37 cellular contexts compared by ENCODE assay signal in the genomic region with DNA sequence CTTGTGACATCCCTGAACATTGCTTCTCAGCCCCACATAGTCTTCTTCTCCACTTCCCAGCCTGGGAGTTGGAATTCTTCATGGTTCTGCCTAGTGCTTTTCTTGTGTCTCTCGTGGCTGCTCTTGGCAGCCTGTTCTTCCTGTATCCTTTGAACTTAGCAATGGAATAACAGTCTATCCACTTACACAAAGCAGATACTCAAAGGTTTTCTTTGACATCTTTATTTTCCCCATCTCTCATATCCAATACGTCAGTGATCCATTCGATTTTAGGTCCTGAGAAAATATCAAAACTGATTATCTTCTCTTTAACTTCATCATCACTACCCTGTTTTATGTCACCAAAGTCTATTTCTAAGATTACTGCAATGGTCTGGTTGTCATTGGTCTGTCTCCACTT.
"Had no signal": no experiment of that assay in that cellular context is flagged by ENCODE, and none has a peak within 500 bp of the region (broad histone marks: within the 10 kb centered on the region; RNA-seq: fewer than 3 reads in every experiment).

No MANE protein-coding gene starts in this region.

- FAIRE-seq: bronchial epithelial cell, TTC549 had no signal

- H3K27ac Mint-ChIP-seq: activated B cell treated with CpG ODN at 0.5 μM for 24 hours; activated CD4-positive, alpha-beta memory T cell treated with anti-CD3 and anti-CD28 coated beads, Interleukin-2, amount 10 ng/mL, durations not matched to agents 7 days and 5 days; activated CD4-positive, alpha-beta T cell treated with anti-CD3 and anti-CD28 coated beads, Interleukin-2, amount 10 ng/mL, durations not matched to agents 24 days and 14 days; activated CD8-positive, alpha-beta memory T cell treated with anti-CD3 and anti-CD28 coated beads, Interleukin-2, amount 10 ng/mL, durations not matched to agents 7 days and 5 days; activated CD8-positive, alpha-beta T cell treated with anti-CD3 and anti-CD28 coated beads, Interleukin-2, amount 10 ng/mL, durations not matched to agents 7 days and 5 days; activated naive CD4-positive, alpha-beta T cell treated with anti-CD3 and anti-CD28 coated beads, Interleukin-2, amount 10 ng/mL, durations not matched to agents 7 days and 5 days; activated naive CD4-positive, alpha-beta T cell treated with anti-CD3 and anti-CD28 coated beads, Interleukin-2, amount 50 U/mL, for 24 hours; activated naive CD8-positive, alpha-beta T cell; activated naive CD8-positive, alpha-beta T cell treated with anti-CD3 and anti-CD28 coated beads, Interleukin-2, amount 10 ng/mL, durations not matched to agents 7 days and 5 days; activated naive CD8-positive, alpha-beta T cell treated with anti-CD3 and anti-CD28 coated beads, Interleukin-2, amount 50 U/mL, for 24 hours; activated T-cell treated with anti-CD3 and anti-CD28 coated beads, Interleukin-2, amount 50 U/mL, for 24 hours; activated T-helper 2 cell treated with anti-CD3 and anti-CD28 coated beads, Interferon-gamma antibody, Interleukin-2, Interleukin-4, amounts not matched to agents 10 μg/mL and 5 μg/mL and 100 μg/mL, durations not matched to agents 14 hours and 24 hours and 36 hours; brain; T-helper 1 cell treated with Interleukin-12 subunit alpha and Interleukin-12 subunit beta and Interleukin-4 antibody, amounts not matched to agents 30 μg/mL and 1 μg/mL, for 36 hours; T-helper 2 cell treated with Interferon-gamma antibody and Interleukin-4, amounts not matched to agents 5 μg/mL and 100 μg/mL, for 36 hours had no signal

- H3K27me3 Mint-ChIP-seq: activated B cell treated with CpG ODN at 0.5 μM for 24 hours; activated CD4-positive, alpha-beta memory T cell treated with anti-CD3 and anti-CD28 coated beads, Interleukin-2, amount 10 ng/mL, durations not matched to agents 7 days and 5 days; activated CD4-positive, alpha-beta T cell treated with anti-CD3 and anti-CD28 coated beads, Interleukin-2, amount 10 ng/mL, durations not matched to agents 24 days and 14 days; activated CD8-positive, alpha-beta memory T cell treated with anti-CD3 and anti-CD28 coated beads, Interleukin-2, amount 10 ng/mL, durations not matched to agents 7 days and 5 days; activated naive CD4-positive, alpha-beta T cell treated with anti-CD3 and anti-CD28 coated beads, Interleukin-2, amount 10 ng/mL, durations not matched to agents 7 days and 5 days; activated naive CD4-positive, alpha-beta T cell treated with anti-CD3 and anti-CD28 coated beads, Interleukin-2, amount 50 U/mL, for 24 hours; activated naive CD8-positive, alpha-beta T cell; activated naive CD8-positive, alpha-beta T cell treated with anti-CD3 and anti-CD28 coated beads, Interleukin-2, amount 10 ng/mL, durations not matched to agents 7 days and 5 days; activated naive CD8-positive, alpha-beta T cell treated with anti-CD3 and anti-CD28 coated beads, Interleukin-2, amount 50 U/mL, for 24 hours; activated T-cell treated with anti-CD3 and anti-CD28 coated beads, Interleukin-2, amount 50 U/mL, for 24 hours; brain; central memory CD8-positive, alpha-beta T cell had no signal

- H3K36me3 Mint-ChIP-seq: activated CD8-positive, alpha-beta memory T cell treated with anti-CD3 and anti-CD28 coated beads, Interleukin-2, amount 10 ng/mL, durations not matched to agents 7 days and 5 days; activated naive CD4-positive, alpha-beta T cell treated with anti-CD3 and anti-CD28 coated beads, Interleukin-2, amount 10 ng/mL, durations not matched to agents 7 days and 5 days; activated naive CD4-positive, alpha-beta T cell treated with anti-CD3 and anti-CD28 coated beads, Interleukin-2, amount 50 U/mL, for 24 hours; activated naive CD8-positive, alpha-beta T cell; activated naive CD8-positive, alpha-beta T cell treated with anti-CD3 and anti-CD28 coated beads, Interleukin-2, amount 10 ng/mL, durations not matched to agents 7 days and 5 days; brain had no signal

- H3K4me3 Mint-ChIP-seq: activated B cell treated with CpG ODN at 0.5 μM for 24 hours; activated CD4-positive, alpha-beta memory T cell treated with anti-CD3 and anti-CD28 coated beads, Interleukin-2, amount 10 ng/mL, durations not matched to agents 7 days and 5 days; activated CD4-positive, alpha-beta T cell treated with anti-CD3 and anti-CD28 coated beads, Interleukin-2, amount 10 ng/mL, durations not matched to agents 24 days and 14 days; activated CD8-positive, alpha-beta memory T cell treated with anti-CD3 and anti-CD28 coated beads, Interleukin-2, amount 10 ng/mL, durations not matched to agents 7 days and 5 days; activated CD8-positive, alpha-beta T cell treated with anti-CD3 and anti-CD28 coated beads, Interleukin-2, amount 10 ng/mL, durations not matched to agents 7 days and 5 days; activated naive CD4-positive, alpha-beta T cell treated with anti-CD3 and anti-CD28 coated beads, Interleukin-2, amount 10 ng/mL, durations not matched to agents 7 days and 5 days; activated naive CD4-positive, alpha-beta T cell treated with anti-CD3 and anti-CD28 coated beads, Interleukin-2, amount 50 U/mL, for 24 hours; activated naive CD8-positive, alpha-beta T cell; activated naive CD8-positive, alpha-beta T cell treated with anti-CD3 and anti-CD28 coated beads, Interleukin-2, amount 10 ng/mL, durations not matched to agents 7 days and 5 days; activated naive CD8-positive, alpha-beta T cell treated with anti-CD3 and anti-CD28 coated beads, Interleukin-2, amount 50 U/mL, for 24 hours; activated T-cell treated with anti-CD3 and anti-CD28 coated beads, Interleukin-2, amount 50 U/mL, for 24 hours; brain; central memory CD8-positive, alpha-beta T cell; T-helper 1 cell treated with Interleukin-12 subunit alpha and Interleukin-12 subunit beta and Interleukin-4 antibody, amounts not matched to agents 30 μg/mL and 1 μg/mL, for 36 hours; T-helper 2 cell treated with Interferon-gamma antibody and Interleukin-4, amounts not matched to agents 5 μg/mL and 100 μg/mL, for 36 hours had no signal

- H3K27me3 ChIP-seq: ascending aorta, cardiac muscle cell had no signal

- DNase-seq: activated B cell treated with CpG ODN at 0.5 μM for 24 hours; activated CD4-positive, alpha-beta memory T cell treated with anti-CD3 and anti-CD28 coated beads, Interleukin-2, amount 10 ng/mL, durations not matched to agents 7 days and 5 days; activated CD4-positive, alpha-beta T cell treated with anti-CD3 and anti-CD28 coated beads for 4 hours; activated CD4-positive, alpha-beta T cell treated with anti-CD3 and anti-CD28 coated beads, Interleukin-2, amount 10 ng/mL, durations not matched to agents 24 days and 14 days; activated CD4-positive, alpha-beta T cell treated with anti-CD3 and anti-CD28 coated beads, Interleukin-2, amount 50 U/mL, for 1 hour; activated CD4-positive, alpha-beta T cell treated with anti-CD3 and anti-CD28 coated beads, Interleukin-2, amount 50 U/mL, for 4 hours; activated CD4-positive, CD25-positive, alpha-beta regulatory T cell treated with anti-CD3 and anti-CD28 coated beads, Interleukin-2, amount 50 U/mL, for 72 hours; activated CD8-positive, alpha-beta memory T cell treated with anti-CD3 and anti-CD28 coated beads for 24 hours; activated CD8-positive, alpha-beta memory T cell treated with anti-CD3 and anti-CD28 coated beads, Interleukin-2, amount 10 ng/mL, durations not matched to agents 7 days and 5 days; activated CD8-positive, alpha-beta memory T cell treated with anti-CD3 and anti-CD28 coated beads, Interleukin-2, amount 50 U/mL, for 48 hours; activated CD8-positive, alpha-beta T cell treated with anti-CD3 and anti-CD28 coated beads, Interleukin-2, amount 10 ng/mL, durations not matched to agents 7 days and 5 days; activated effector memory CD4-positive, alpha-beta T cell treated with Interleukin-2 at 50 U/mL for 16 hours; activated gamma-delta T cell; activated naive CD4-positive, alpha-beta T cell treated with anti-CD3 and anti-CD28 coated beads, Interleukin-2, amount 10 ng/mL, durations not matched to agents 7 days and 5 days; activated naive CD4-positive, alpha-beta T cell treated with Interleukin-2 at 50 U/mL for 16 hours; activated naive CD8-positive, alpha-beta T cell treated with anti-CD3 and anti-CD28 coated beads, Interleukin-2, amount 10 ng/mL, durations not matched to agents 7 days and 5 days; activated naive CD8-positive, alpha-beta T cell treated with anti-CD3 and anti-CD28 coated beads, Interleukin-2, amount 50 U/mL, for 24 hours; activated T-cell treated with anti-CD3 and anti-CD28 coated beads, Interleukin-2, amount 50 U/mL, for 24 hours; activated T-cell treated with anti-CD3 and anti-CD28 coated beads, Interleukin-2, amount 50 U/mL, for 48 hours; amygdala; anterior cingulate cortex; caudate nucleus; cerebellar nuclear complex; T-helper 2 cell; T-helper 9 cell had no signal

- H3K4me1 Mint-ChIP-seq: activated B cell treated with CpG ODN at 0.5 μM for 24 hours; activated CD4-positive, alpha-beta memory T cell treated with anti-CD3 and anti-CD28 coated beads, Interleukin-2, amount 10 ng/mL, durations not matched to agents 7 days and 5 days; activated CD4-positive, alpha-beta T cell treated with anti-CD3 and anti-CD28 coated beads, Interleukin-2, amount 10 ng/mL, durations not matched to agents 24 days and 14 days; activated CD8-positive, alpha-beta memory T cell treated with anti-CD3 and anti-CD28 coated beads, Interleukin-2, amount 10 ng/mL, durations not matched to agents 7 days and 5 days; activated naive CD4-positive, alpha-beta T cell treated with anti-CD3 and anti-CD28 coated beads, Interleukin-2, amount 10 ng/mL, durations not matched to agents 7 days and 5 days; activated naive CD4-positive, alpha-beta T cell treated with anti-CD3 and anti-CD28 coated beads, Interleukin-2, amount 50 U/mL, for 24 hours; activated naive CD8-positive, alpha-beta T cell treated with anti-CD3 and anti-CD28 coated beads, Interleukin-2, amount 10 ng/mL, durations not matched to agents 7 days and 5 days; activated naive CD8-positive, alpha-beta T cell treated with anti-CD3 and anti-CD28 coated beads, Interleukin-2, amount 50 U/mL, for 24 hours; central memory CD8-positive, alpha-beta T cell had no signal

- H3K9me3 ChIP-seq: ascending aorta had no signal

- H3K9me3 Mint-ChIP-seq: activated naive CD8-positive, alpha-beta T cell treated with anti-CD3 and anti-CD28 coated beads, Interleukin-2, amount 10 ng/mL, durations not matched to agents 7 days and 5 days had no signal

- H3K4me3 ChIP-seq: ascending aorta, cardiac muscle cell had no signal

- H3K4me1 ChIP-seq: ascending aorta had no signal

- H3K27ac ChIP-seq: ascending aorta, cardiac muscle cell, VCaP had no signal

- H3K36me3 ChIP-seq: ascending aorta, cardiac muscle cell had no signal
